Comparison of ENCODE assay signal across 1 cellular context in the genomic region with DNA sequence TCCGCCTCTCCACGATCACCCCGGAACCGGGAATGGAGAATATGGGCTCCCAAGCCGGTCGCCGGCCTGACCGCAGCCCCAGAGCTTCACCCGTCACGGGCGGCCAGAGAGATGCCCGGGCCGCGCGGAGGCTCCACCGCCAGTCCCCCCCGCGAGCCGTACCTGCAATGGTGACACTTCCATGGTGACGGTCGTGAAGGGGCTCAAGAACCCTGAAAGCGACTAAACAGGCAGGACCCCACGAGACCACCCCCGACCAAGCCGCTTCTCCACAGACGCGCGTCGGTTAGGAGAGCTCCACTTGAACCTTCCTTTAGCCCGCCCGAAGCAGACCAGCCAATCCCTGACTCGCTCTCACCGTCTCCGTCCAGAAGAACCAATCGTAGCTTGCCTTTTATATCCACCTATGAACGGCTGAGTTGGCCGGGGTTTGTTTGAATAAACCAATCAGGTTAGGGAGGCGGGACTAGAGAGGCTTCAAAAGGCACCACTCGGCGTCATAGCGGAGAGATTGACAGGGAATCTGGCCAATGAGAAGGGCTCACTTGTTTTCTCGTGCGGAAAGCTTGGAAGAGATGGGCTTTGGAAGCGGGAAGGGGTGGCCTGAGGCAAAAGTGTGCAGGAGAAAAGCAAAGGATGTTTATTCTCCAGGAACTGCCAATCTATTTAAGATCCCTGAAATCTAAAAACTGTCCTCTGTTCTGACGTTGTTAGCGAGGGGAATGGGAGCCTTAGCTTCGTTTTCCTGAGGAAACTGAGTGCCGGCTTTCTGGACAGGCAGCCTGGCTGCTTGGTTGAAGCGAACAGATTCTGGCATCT.
TF ChIP-seq lines count a peak whose summit lies in the region.

A gene with protein sequence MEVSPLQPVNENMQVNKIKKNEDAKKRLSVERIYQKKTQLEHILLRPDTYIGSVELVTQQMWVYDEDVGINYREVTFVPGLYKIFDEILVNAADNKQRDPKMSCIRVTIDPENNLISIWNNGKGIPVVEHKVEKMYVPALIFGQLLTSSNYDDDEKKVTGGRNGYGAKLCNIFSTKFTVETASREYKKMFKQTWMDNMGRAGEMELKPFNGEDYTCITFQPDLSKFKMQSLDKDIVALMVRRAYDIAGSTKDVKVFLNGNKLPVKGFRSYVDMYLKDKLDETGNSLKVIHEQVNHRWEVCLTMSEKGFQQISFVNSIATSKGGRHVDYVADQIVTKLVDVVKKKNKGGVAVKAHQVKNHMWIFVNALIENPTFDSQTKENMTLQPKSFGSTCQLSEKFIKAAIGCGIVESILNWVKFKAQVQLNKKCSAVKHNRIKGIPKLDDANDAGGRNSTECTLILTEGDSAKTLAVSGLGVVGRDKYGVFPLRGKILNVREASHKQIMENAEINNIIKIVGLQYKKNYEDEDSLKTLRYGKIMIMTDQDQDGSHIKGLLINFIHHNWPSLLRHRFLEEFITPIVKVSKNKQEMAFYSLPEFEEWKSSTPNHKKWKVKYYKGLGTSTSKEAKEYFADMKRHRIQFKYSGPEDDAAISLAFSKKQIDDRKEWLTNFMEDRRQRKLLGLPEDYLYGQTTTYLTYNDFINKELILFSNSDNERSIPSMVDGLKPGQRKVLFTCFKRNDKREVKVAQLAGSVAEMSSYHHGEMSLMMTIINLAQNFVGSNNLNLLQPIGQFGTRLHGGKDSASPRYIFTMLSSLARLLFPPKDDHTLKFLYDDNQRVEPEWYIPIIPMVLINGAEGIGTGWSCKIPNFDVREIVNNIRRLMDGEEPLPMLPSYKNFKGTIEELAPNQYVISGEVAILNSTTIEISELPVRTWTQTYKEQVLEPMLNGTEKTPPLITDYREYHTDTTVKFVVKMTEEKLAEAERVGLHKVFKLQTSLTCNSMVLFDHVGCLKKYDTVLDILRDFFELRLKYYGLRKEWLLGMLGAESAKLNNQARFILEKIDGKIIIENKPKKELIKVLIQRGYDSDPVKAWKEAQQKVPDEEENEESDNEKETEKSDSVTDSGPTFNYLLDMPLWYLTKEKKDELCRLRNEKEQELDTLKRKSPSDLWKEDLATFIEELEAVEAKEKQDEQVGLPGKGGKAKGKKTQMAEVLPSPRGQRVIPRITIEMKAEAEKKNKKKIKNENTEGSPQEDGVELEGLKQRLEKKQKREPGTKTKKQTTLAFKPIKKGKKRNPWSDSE (N-terminal part only) (minus strand): TSS at position 288 of the 819 bp plus-strand sequence. CDS start 105 bp downstream, at position 183.

TF ChIP-seq in HepG2, 621 proteins besides CTCF, POLR2A, EP300 and RAD21 (continued from another document and continues in another):
- TF ChIP-seq, protein P1, sequence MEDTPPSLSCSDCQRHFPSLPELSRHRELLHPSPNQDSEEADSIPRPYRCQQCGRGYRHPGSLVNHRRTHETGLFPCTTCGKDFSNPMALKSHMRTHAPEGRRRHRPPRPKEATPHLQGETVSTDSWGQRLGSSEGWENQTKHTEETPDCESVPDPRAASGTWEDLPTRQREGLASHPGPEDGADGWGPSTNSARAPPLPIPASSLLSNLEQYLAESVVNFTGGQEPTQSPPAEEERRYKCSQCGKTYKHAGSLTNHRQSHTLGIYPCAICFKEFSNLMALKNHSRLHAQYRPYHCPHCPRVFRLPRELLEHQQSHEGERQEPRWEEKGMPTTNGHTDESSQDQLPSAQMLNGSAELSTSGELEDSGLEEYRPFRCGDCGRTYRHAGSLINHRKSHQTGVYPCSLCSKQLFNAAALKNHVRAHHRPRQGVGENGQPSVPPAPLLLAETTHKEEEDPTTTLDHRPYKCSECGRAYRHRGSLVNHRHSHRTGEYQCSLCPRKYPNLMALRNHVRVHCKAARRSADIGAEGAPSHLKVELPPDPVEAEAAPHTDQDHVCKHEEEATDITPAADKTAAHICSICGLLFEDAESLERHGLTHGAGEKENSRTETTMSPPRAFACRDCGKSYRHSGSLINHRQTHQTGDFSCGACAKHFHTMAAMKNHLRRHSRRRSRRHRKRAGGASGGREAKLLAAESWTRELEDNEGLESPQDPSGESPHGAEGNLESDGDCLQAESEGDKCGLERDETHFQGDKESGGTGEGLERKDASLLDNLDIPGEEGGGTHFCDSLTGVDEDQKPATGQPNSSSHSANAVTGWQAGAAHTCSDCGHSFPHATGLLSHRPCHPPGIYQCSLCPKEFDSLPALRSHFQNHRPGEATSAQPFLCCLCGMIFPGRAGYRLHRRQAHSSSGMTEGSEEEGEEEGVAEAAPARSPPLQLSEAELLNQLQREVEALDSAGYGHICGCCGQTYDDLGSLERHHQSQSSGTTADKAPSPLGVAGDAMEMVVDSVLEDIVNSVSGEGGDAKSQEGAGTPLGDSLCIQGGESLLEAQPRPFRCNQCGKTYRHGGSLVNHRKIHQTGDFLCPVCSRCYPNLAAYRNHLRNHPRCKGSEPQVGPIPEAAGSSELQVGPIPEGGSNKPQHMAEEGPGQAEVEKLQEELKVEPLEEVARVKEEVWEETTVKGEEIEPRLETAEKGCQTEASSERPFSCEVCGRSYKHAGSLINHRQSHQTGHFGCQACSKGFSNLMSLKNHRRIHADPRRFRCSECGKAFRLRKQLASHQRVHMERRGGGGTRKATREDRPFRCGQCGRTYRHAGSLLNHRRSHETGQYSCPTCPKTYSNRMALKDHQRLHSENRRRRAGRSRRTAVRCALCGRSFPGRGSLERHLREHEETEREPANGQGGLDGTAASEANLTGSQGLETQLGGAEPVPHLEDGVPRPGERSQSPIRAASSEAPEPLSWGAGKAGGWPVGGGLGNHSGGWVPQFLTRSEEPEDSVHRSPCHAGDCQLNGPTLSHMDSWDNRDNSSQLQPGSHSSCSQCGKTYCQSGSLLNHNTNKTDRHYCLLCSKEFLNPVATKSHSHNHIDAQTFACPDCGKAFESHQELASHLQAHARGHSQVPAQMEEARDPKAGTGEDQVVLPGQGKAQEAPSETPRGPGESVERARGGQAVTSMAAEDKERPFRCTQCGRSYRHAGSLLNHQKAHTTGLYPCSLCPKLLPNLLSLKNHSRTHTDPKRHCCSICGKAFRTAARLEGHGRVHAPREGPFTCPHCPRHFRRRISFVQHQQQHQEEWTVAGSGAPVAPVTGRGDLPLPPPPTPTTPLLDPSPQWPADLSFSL (CRISPR knock-in tag; IDR thresholded peaks at IDR 0.05), result no peak
- no peak for TF ChIP-seq ZNF709 (CRISPR knock-in tag; IDR thresholded peaks at IDR 0.05)
- no peak for TF ChIP-seq HNRNPK (IDR thresholded peaks at IDR 0.05; ENCODE audit: low read depth, low read length, poor library complexity, severe bottlenecking)
- TF ChIP-seq ZNF567 (CRISPR knock-in tag; IDR thresholded peaks at IDR 0.05; ENCODE audit: borderline replicate concordance), result no peak
- TF ChIP-seq ZNF782 (CRISPR knock-in tag; IDR thresholded peaks at IDR 0.05; ENCODE audit: borderline replicate concordance), result no peak
- 0 out of 2 replicates have a peak, but pooled peaks have one; percentile 25 for TF ChIP-seq RFXANK (CRISPR knock-in tag; IDR thresholded peaks at IDR 0.05)
- 0 out of 2 replicates have a peak, but pooled peaks have one; percentile 70 for TF ChIP-seq SMAD3 (CRISPR knock-in tag; IDR thresholded peaks at IDR 0.05)
- TF ChIP-seq ZNF720 (CRISPR knock-in tag; IDR thresholded peaks at IDR 0.05), result no peak
- peak; percentile 57 for TF ChIP-seq HNRNPLL (IDR thresholded peaks at IDR 0.05; ENCODE audit: low read depth, low read length, poor library complexity, severe bottlenecking)
- TF ChIP-seq, protein P2, sequence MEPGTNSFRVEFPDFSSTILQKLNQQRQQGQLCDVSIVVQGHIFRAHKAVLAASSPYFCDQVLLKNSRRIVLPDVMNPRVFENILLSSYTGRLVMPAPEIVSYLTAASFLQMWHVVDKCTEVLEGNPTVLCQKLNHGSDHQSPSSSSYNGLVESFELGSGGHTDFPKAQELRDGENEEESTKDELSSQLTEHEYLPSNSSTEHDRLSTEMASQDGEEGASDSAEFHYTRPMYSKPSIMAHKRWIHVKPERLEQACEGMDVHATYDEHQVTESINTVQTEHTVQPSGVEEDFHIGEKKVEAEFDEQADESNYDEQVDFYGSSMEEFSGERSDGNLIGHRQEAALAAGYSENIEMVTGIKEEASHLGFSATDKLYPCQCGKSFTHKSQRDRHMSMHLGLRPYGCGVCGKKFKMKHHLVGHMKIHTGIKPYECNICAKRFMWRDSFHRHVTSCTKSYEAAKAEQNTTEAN (CRISPR knock-in tag; conservative IDR thresholded peaks at IDR 0.05), result peak; percentile 82; the same call in 1 of the 2 replicates
- TF ChIP-seq RAD51 (IDR thresholded peaks at IDR 0.05; ENCODE audit: borderline replicate concordance), result no peak
- peak; percentile 86; the same call in 1 of the 2 replicates for TF ChIP-seq ZFP90 (CRISPR knock-in tag; IDR thresholded peaks at IDR 0.05; ENCODE audit: borderline replicate concordance)
- no peak for TF ChIP-seq TCF7L2 (IDR thresholded peaks at IDR 0.05; ENCODE audit: low read depth, low read length)
- TF ChIP-seq NCOA1 (CRISPR knock-in tag; IDR thresholded peaks at IDR 0.05), result no peak
- TF ChIP-seq SIN3B (IDR thresholded peaks at IDR 0.05; ENCODE audit: low read length), result peak; percentile 94
- TF ChIP-seq ZNF484 (CRISPR knock-in tag; IDR thresholded peaks at IDR 0.05; ENCODE audit: borderline replicate concordance, low read depth), result no peak
- 0 out of 2 replicates have a peak, but pooled peaks have one; percentile 28 for TF ChIP-seq HNRNPL (IDR thresholded peaks at IDR 0.05; ENCODE audit: low read depth, low read length)
- TF ChIP-seq, protein P3, sequence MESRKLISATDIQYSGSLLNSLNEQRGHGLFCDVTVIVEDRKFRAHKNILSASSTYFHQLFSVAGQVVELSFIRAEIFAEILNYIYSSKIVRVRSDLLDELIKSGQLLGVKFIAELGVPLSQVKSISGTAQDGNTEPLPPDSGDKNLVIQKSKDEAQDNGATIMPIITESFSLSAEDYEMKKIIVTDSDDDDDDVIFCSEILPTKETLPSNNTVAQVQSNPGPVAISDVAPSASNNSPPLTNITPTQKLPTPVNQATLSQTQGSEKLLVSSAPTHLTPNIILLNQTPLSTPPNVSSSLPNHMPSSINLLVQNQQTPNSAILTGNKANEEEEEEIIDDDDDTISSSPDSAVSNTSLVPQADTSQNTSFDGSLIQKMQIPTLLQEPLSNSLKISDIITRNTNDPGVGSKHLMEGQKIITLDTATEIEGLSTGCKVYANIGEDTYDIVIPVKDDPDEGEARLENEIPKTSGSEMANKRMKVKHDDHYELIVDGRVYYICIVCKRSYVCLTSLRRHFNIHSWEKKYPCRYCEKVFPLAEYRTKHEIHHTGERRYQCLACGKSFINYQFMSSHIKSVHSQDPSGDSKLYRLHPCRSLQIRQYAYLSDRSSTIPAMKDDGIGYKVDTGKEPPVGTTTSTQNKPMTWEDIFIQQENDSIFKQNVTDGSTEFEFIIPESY (CRISPR knock-in tag; IDR thresholded peaks at IDR 0.05), result no peak
- TF ChIP-seq, protein P4, sequence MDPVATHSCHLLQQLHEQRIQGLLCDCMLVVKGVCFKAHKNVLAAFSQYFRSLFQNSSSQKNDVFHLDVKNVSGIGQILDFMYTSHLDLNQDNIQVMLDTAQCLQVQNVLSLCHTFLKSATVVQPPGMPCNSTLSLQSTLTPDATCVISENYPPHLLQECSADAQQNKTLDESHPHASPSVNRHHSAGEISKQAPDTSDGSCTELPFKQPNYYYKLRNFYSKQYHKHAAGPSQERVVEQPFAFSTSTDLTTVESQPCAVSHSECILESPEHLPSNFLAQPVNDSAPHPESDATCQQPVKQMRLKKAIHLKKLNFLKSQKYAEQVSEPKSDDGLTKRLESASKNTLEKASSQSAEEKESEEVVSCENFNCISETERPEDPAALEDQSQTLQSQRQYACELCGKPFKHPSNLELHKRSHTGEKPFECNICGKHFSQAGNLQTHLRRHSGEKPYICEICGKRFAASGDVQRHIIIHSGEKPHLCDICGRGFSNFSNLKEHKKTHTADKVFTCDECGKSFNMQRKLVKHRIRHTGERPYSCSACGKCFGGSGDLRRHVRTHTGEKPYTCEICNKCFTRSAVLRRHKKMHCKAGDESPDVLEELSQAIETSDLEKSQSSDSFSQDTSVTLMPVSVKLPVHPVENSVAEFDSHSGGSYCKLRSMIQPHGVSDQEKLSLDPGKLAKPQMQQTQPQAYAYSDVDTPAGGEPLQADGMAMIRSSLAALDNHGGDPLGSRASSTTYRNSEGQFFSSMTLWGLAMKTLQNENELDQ (CRISPR knock-in tag; IDR thresholded peaks at IDR 0.05; ENCODE audit: borderline replicate concordance), result no peak
- no peak; the same call in 1 of the 2 replicates for TF ChIP-seq ZNF558 (CRISPR knock-in tag; IDR thresholded peaks at IDR 0.05; ENCODE audit: borderline replicate concordance)
- peak; percentile 100 for TF ChIP-seq ZNF878 (CRISPR knock-in tag; IDR thresholded peaks at IDR 0.05)
- peak; percentile 79 for TF ChIP-seq AGO2 (optimal IDR thresholded peaks at IDR 0.05; ENCODE audit: low read depth, low read length)
- no peak for TF ChIP-seq ZSCAN31 (CRISPR knock-in tag; IDR thresholded peaks at IDR 0.05; ENCODE audit: low read depth)
- TF ChIP-seq, protein P5, sequence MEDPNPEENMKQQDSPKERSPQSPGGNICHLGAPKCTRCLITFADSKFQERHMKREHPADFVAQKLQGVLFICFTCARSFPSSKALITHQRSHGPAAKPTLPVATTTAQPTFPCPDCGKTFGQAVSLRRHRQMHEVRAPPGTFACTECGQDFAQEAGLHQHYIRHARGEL (CRISPR knock-in tag; IDR thresholded peaks at IDR 0.05), result no peak
- TF ChIP-seq ASH2L (IDR thresholded peaks at IDR 0.05; ENCODE audit: insufficient read length, low read depth, low read length), result peak; percentile 86
- TF ChIP-seq, protein P6, sequence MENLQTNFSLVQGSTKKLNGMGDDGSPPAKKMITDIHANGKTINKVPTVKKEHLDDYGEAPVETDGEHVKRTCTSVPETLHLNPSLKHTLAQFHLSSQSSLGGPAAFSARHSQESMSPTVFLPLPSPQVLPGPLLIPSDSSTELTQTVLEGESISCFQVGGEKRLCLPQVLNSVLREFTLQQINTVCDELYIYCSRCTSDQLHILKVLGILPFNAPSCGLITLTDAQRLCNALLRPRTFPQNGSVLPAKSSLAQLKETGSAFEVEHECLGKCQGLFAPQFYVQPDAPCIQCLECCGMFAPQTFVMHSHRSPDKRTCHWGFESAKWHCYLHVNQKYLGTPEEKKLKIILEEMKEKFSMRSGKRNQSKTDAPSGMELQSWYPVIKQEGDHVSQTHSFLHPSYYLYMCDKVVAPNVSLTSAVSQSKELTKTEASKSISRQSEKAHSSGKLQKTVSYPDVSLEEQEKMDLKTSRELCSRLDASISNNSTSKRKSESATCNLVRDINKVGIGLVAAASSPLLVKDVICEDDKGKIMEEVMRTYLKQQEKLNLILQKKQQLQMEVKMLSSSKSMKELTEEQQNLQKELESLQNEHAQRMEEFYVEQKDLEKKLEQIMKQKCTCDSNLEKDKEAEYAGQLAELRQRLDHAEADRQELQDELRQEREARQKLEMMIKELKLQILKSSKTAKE (CRISPR knock-in tag; IDR thresholded peaks at IDR 0.05; ENCODE audit: borderline replicate concordance), result 0 out of 2 replicates have a peak, but pooled peaks have one; percentile 40
- no peak; the same call in 1 of the 2 replicates for TF ChIP-seq ELF4 (CRISPR knock-in tag; IDR thresholded peaks at IDR 0.05; ENCODE audit: borderline replicate concordance)
- TF ChIP-seq KLF12 (CRISPR knock-in tag; IDR thresholded peaks at IDR 0.05; ENCODE audit: borderline replicate concordance), result no peak
- no peak for TF ChIP-seq PTBP1 (IDR thresholded peaks at IDR 0.05; ENCODE audit: low read depth, low read length, poor library complexity, severe bottlenecking)
- TF ChIP-seq SP4 (CRISPR knock-in tag; IDR thresholded peaks at IDR 0.05), result peak; percentile 87
- no peak for TF ChIP-seq SMARCE1 (IDR thresholded peaks at IDR 0.05; ENCODE audit: borderline replicate concordance)
- TF ChIP-seq TCF12 (IDR thresholded peaks at IDR 0.05), result no peak
- TF ChIP-seq TCF12 (CRISPR knock-in tag; IDR thresholded peaks at IDR 0.05), result no peak
- no peak for TF ChIP-seq MAZ (IDR thresholded peaks at IDR 0.05; ENCODE audit: borderline replicate concordance, low read depth, low read length)
- no peak for TF ChIP-seq MAZ (CRISPR knock-in tag; IDR thresholded peaks at IDR 0.05; ENCODE audit: low read depth)
